Comparison of ENCODE assay signal across 20 cellular contexts in the genomic region with DNA sequence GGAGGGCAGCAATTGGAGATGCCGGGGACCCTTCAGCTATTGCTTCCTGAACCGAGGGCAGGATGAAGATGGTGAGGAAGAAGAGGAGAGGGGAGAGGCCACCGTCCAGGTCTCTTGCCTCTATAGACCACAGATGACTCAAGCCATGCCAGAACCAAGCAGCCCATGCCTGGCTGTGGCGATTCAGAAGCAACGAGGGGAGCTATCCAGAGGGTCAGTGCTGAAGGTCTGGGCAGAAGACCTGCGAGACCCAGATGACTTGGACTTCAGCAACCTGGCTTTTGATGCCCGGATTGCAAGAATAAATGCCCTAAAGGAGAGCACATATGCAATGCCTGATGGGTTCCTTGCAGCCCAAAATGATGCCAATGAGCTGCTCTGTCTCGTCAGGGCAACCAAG.
DNase-seq lines count a peak whose midpoint lies in the region; ATAC-seq, FAIRE-seq and TF ChIP-seq lines count a peak whose summit lies in the region.
"Had no signal": no experiment of that assay in that cellular context is flagged by ENCODE, and none has a peak within 500 bp of the region (broad histone marks: within the 10 kb centered on the region; RNA-seq: fewer than 3 reads in every experiment).

No MANE protein-coding gene starts in this region.

- H2BK120ac ChIP-seq in H9 (ENCODE audit: low read depth, low read length, poor library complexity, severe bottlenecking) = no peak overlapping the region

- H3K79me2 ChIP-seq in H9 (ENCODE audit: insufficient read depth, low read length) = no peaks in the 10 kb centered on the region

- no peaks in the 10 kb centered on the region for H3K36me3 ChIP-seq in SJCRH30
- H3K36me3 ChIP-seq: adrenal gland, heart right ventricle, vagina had no signal

- H3K9ac ChIP-seq in H9 (ENCODE audit: extremely low read depth, insufficient read length, low read length) = no peak overlapping the region

- no peak overlapping the region for H3K4ac ChIP-seq in H9 (ENCODE audit: low read depth, low read length)

- H2BK20ac ChIP-seq in H9 (ENCODE audit: low read depth, low read length, poor library complexity, severe bottlenecking) = no peak overlapping the region

- H2BK12ac ChIP-seq in H9 (ENCODE audit: insufficient read length, low read depth, low read length) = no peak overlapping the region

- no peak for TF ChIP-seq EP300 in A549 (IDR thresholded peaks at IDR 0.05)

- no peak overlapping the region for H4K91ac ChIP-seq in H9 (ENCODE audit: insufficient read length, low read depth, low read length)

- no peak overlapping the region for H2BK5ac ChIP-seq in H9 (ENCODE audit: insufficient read length, low read length)

- no peaks in the 10 kb centered on the region for H3K79me1 ChIP-seq in H9 (ENCODE audit: insufficient read depth, low read depth, low read length, poor library complexity, severe bottlenecking)

- no peak overlapping the region for H3K56ac ChIP-seq in H9 (ENCODE audit: insufficient read length, low read depth, low read length)

- FAIRE-seq in A549 (lab: Jason Lieb, UNC) = no peak
- FAIRE-seq: H1 had no signal

- H3T11ph ChIP-seq in H9 (ENCODE audit: low read length) = no peak overlapping the region

- H3K9me3 Mint-ChIP-seq in H9 = peaks cover 59 to 65% of the 10 kb centered on the region in 2 experiments

- no peaks in the 10 kb centered on the region for H3K4me1 Mint-ChIP-seq in H9

- no peak overlapping the region for H2BK15ac ChIP-seq in H9 (ENCODE audit: low read depth, low read length)

- H4K5ac ChIP-seq in H9 (ENCODE audit: insufficient read length, low read depth, low read length) = no peak overlapping the region

- H3K27me3 ChIP-seq in H9 (ENCODE audit: insufficient read depth, low read length) (no peaks in the 10 kb centered on the region), SJCRH30 (no peaks in the 10 kb centered on the region)
- H3K27me3 ChIP-seq: vagina had no signal

- TF ChIP-seq POLR2A in A549 (IDR thresholded peaks at IDR 0.05; ENCODE audit: low read length) = no peak

- no peaks in the 10 kb centered on the region for H4K20me1 ChIP-seq in H9 (ENCODE audit: control insufficient read depth, insufficient read depth, insufficient read length)

- H3K4me2 ChIP-seq in A549 (no peak overlapping the region), H9 (ENCODE audit: insufficient read depth, insufficient read length, low read length) (no peak overlapping the region)

- H3K18ac ChIP-seq in H9 (ENCODE audit: insufficient read length, low read depth, low read length) = no peak overlapping the region

- no peaks in the 10 kb centered on the region for H3K4me1 ChIP-seq in A549
- H3K4me1 ChIP-seq in H9 (ENCODE audit: insufficient read depth, low read length) = no peaks in the 10 kb centered on the region
- H3K4me1 ChIP-seq in SJCRH30 = no peaks in the 10 kb centered on the region
- H3K4me1 ChIP-seq: adrenal gland, heart right ventricle, vagina had no signal

- H3K27me3 Mint-ChIP-seq in H9 (ENCODE audit: low read depth) = peaks cover 5% of the 10 kb centered on the region

- peaks cover 0 to 2% (median 0%) of the 10 kb centered on the region in 3 experiments; a peak in 2 of 7 replicates for H3K36me3 Mint-ChIP-seq in H9 (ENCODE audit: insufficient read depth in 1 of 3, low read depth in 3 of 3)

- TF ChIP-seq CTCF in A549 (IDR thresholded peaks at IDR 0.05) (no peak), H9 (conservative IDR thresholded peaks at IDR 0.05) (no peak)

- no peak overlapping the region for H3K27ac ChIP-seq in A549
- no peak overlapping the region for H3K27ac ChIP-seq in H9 (ENCODE audit: insufficient read length, low read depth, low read length)
- H3K27ac ChIP-seq in SJCRH30 = no peak overlapping the region
- H3K27ac ChIP-seq: adrenal gland, heart right ventricle, vagina had no signal

- DNase-seq in A549 (ENCODE audit: low read depth in 1 of 2, low spot score in 1 of 2) (peak in 1 of 2 experiments; percentile 2), H9 (peak; percentile 38), SJCRH30 (peak; percentile 14 to 37), iPS-NIHi11 (ENCODE audit: low spot score) (peak; percentile 38), NCI-H1436 treated with DMSO at 0.1 percent for 48 hours (lab: John Stamatoyannopoulos, UW) (no peak), NCI-H524 treated with DMSO at 0.1 percent for 48 hours (lab: John Stamatoyannopoulos, UW) (no peak), GM03348 (ENCODE audit: low spot score) (no peak)
- DNase-seq: adrenal gland; central memory CD4-positive, alpha-beta T cell; effector CD4-positive, alpha-beta T cell; heart right ventricle; kidney glomerular epithelial cell; NCI-H1694; NCI-H2227 treated with DMSO at 0.1 percent for 48 hours; T-helper 2 cell had no signal

- no peak overlapping the region for H3K14ac ChIP-seq in H9 (ENCODE audit: insufficient read depth, low read length)

- H3K27ac Mint-ChIP-seq in H9 = no peak overlapping the region

- CTCF ChIA-PET in A549 (lab: Yijun Ruan, JAX) = interaction anchor here (0.8 to 1.3 kb wide), 4 partner anchors 9 to 933 kb away, joined by 3 read pairs; no protein-coding TSS in a partner anchor

- no peak overlapping the region for H2AK5ac ChIP-seq in H9 (ENCODE audit: insufficient read length, low read length)

- POLR2A ChIA-PET in A549 (lab: Yijun Ruan, JAX) = no interaction called here

- H4K8ac ChIP-seq in H9 (replicated peaks; ENCODE audit: insufficient read length, low read depth, low read length) = no peak overlapping the region

- no peak for TF ChIP-seq RAD21 in A549 (conservative IDR thresholded peaks at IDR 0.05 in 1 of 2, IDR thresholded peaks at IDR 0.05 in 1 of 2)

- no peak overlapping the region for H3K4me3 ChIP-seq in A549
- H3K4me3 ChIP-seq in SJCRH30 = no peak overlapping the region
- H3K4me3 ChIP-seq: adrenal gland, heart right ventricle, vagina had no signal

- 20% methylated on average over 7 of the region's 8 CpGs for WGBS in A549 (ENCODE audit: missing lambda C conversion rate)
- no CpG with 5 or more reads among the region's 8 CpGs for WGBS in H9 (ENCODE audit: extremely low coverage, insufficient read length, low lambda C conversion rate)

- H2AFZ ChIP-seq in H9 (ENCODE audit: low read length) = no peak overlapping the region

- no peak overlapping the region for H3K4me3 Mint-ChIP-seq in H9

- ATAC-seq in A549 = peak in 1 of 2 experiments; percentile 68; a peak in 1 of 6 replicates
- ATAC-seq in HG02938 (IDR thresholded peaks at IDR 0.05; ENCODE audit: unreplicated experiment) = no peak
- ATAC-seq: activated CD4-positive, CD25-positive, alpha-beta regulatory T cell treated with anti-CD3 and anti-CD28 coated beads, Interleukin-2, amount 50 U/mL, for 24 hours; heart right ventricle; sciatic nerve had no signal

- no peaks in the 10 kb centered on the region for H3K23me2 ChIP-seq in H9 (ENCODE audit: insufficient read length, low read depth, low read length, poor library complexity, severe bottlenecking)

- H3K23ac ChIP-seq in H9 (ENCODE audit: insufficient read length, low read depth, low read length) = no peak overlapping the region

- no peaks in the 10 kb centered on the region for H3K9me3 ChIP-seq in A549
- H3K9me3 ChIP-seq in H9 (ENCODE audit: control insufficient read depth, low read depth, low read length) = no peaks in the 10 kb centered on the region
- no peaks in the 10 kb centered on the region; the same call in 1 of the 2 replicates for H3K9me3 ChIP-seq in SJCRH30 (replicated peaks)
- H3K9me3 ChIP-seq: adrenal gland, heart right ventricle, vagina had no signal

TF ChIP-seq in A549, 52 proteins besides CTCF, POLR2A, EP300 and RAD21 (continues in another document):
- TF ChIP-seq REST (IDR thresholded peaks at IDR 0.05) (peak; percentile 77), TFCP2L1 (CRISPR knock-in tag; IDR thresholded peaks at IDR 0.05) (no peak), RARB (CRISPR knock-in tag; IDR thresholded peaks at IDR 0.05) (no peak), PBX3 (IDR thresholded peaks at IDR 0.05) (no peak)

Comparison
In these comparisons a context has a peak if more than half of its experiments do, and no peak if none do; other contexts are left out.
1. DNase-seq: peak in H9 (single experiment), SJCRH30 (2 of 2) and iPS-NIHi11 (single experiment); none in NCI-H1436 treated with DMSO at 0.1 percent for 48 hours (single experiment), NCI-H524 treated with DMSO at 0.1 percent for 48 hours (single experiment) and GM03348 (single experiment).